8 cellular contexts compared by ENCODE assay signal in genomic region chr7:12403287-12404181, GRCh38. TPM values are rescaled to one million over a fixed set of nuclear protein-coding genes. Genes with fewer than 3 reads are reported as not detected.
DNase-seq lines count a peak whose midpoint lies in the region; ATAC-seq and TF ChIP-seq lines count a peak whose summit lies in the region.

Gene VWDE (minus strand): TSS chr7:12403865. CDS start chr7:12403716, 149 bp downstream.

- peaks cover 4 to 32% (median 16%) of the 10 kb centered on the region in 4 donors for H3K4me1 Mint-ChIP-seq in naive thymus-derived CD8-positive, alpha-beta T cell

- H3K36me3 ChIP-seq in endocrine pancreas (ENCODE audit: control insufficient read depth, insufficient read depth, low read length), result peaks cover 1% of the 10 kb centered on the region
- H3K36me3 ChIP-seq in stomach, result no peaks in the 10 kb centered on the region

- peak within 1 kb of the TSS; percentile 70 to 91 (median 84) for H3K4me3 Mint-ChIP-seq in naive thymus-derived CD8-positive, alpha-beta T cell

- peaks cover 0 to 5% (median 2%) of the 10 kb centered on the region in 9 donors for H3K9me3 Mint-ChIP-seq in naive thymus-derived CD8-positive, alpha-beta T cell

- H3K9me3 ChIP-seq in endocrine pancreas (ENCODE audit: control insufficient read depth, low read length), result no peaks in the 10 kb centered on the region
- H3K9me3 ChIP-seq in stomach, result peaks cover 0 to 2% (median under 1%) of the 10 kb centered on the region in 4 donors

- H3K27me3 ChIP-seq in endocrine pancreas (ENCODE audit: control insufficient read depth, insufficient read depth, low read length), result no peaks in the 10 kb centered on the region
- H3K27me3 ChIP-seq in stomach, result peaks cover 0 to 19% (median 11%) of the 10 kb centered on the region in 3 donors

- H3K27ac Mint-ChIP-seq in naive thymus-derived CD8-positive, alpha-beta T cell, result peak within 1 kb of the TSS in 6 of 10 donors; percentile 3 to 93 (median 78)

- no peak for TF ChIP-seq CTCF in stomach (IDR thresholded peaks at IDR 0.05)

- H3K27me3 Mint-ChIP-seq in naive thymus-derived CD8-positive, alpha-beta T cell, result peaks cover 10 to 36% (median 21%) of the 10 kb centered on the region in 5 donors

- H3K36me3 Mint-ChIP-seq in naive thymus-derived CD8-positive, alpha-beta T cell, result peaks cover 0 to 2% (median 2%) of the 10 kb centered on the region in 3 donors

- POLR2A ChIA-PET in naive thymus-derived CD8-positive, alpha-beta T cell (lab: Charles Lee), result interaction anchor here (1.0 kb wide), 1 partner anchor 193 kb away, joined by 4 read pairs; the partner anchor contains the start of gene TMEM106B

- no peak for TF ChIP-seq EP300 in stomach (IDR thresholded peaks at IDR 0.05)

- H3K4me1 ChIP-seq in endocrine pancreas (ENCODE audit: control insufficient read depth, insufficient read depth, low read length) (peaks cover 6% of the 10 kb centered on the region), stomach (peaks cover 0 to 18% (median 16%) of the 10 kb centered on the region in 4 donors)

- ATAC-seq in HG02798 (IDR thresholded peaks at IDR 0.05; ENCODE audit: poor library complexity, unreplicated experiment) (peak; percentile 61), GM19455 (IDR thresholded peaks at IDR 0.05; ENCODE audit: unreplicated experiment) (no peak)
- ATAC-seq in naive thymus-derived CD8-positive, alpha-beta T cell, result peak; percentile 82 to 92

- peak within 1 kb of the TSS; percentile 100 for H3K4me3 ChIP-seq in endocrine pancreas (ENCODE audit: control insufficient read depth, insufficient read depth, low read length)
- peak within 1 kb of the TSS; percentile 41 to 59 (median 52) for H3K4me3 ChIP-seq in stomach

- intact Hi-C loops in stomach (cut with DNase I; ENCODE audit: low total_unique reads), result no loop called here

- no peak for TF ChIP-seq POLR2A in stomach (IDR thresholded peaks at IDR 0.05)

- DNase-seq in EL (peak; percentile 2), NCI-H345 treated with DMSO at 0.1 percent for 48 hours (lab: John Stamatoyannopoulos, UW; ENCODE audit: unreplicated experiment) (peak; percentile 86), stomach (peak; percentile 44)
- DNase-seq in activated CD4-positive, alpha-beta T cell treated with anti-CD3 and anti-CD28 coated beads, Interleukin-2, amount 50 U/mL, for 48 hours, result peak; percentile 68 to 74
- peak in 9 of 10 donors; percentile 18 to 81 (median 43) for DNase-seq in naive thymus-derived CD8-positive, alpha-beta T cell

- no peak within 1 kb of the TSS for H3K27ac ChIP-seq in stomach

- 0 to 2% (median 1%) methylated on average over 36 to 54 of the region's 54 CpGs for WGBS in stomach, 5 donors

- peak within 1 kb of the TSS; percentile 83 for H3K9ac ChIP-seq in endocrine pancreas (ENCODE audit: control insufficient read depth, insufficient read depth, low read length)

RNA-seq across cellular contexts. Expression of gene VWDE, which starts in this region (rescaled TPM):
- 1 to 10 TPM; 3.5 to 4.0 TPM for total RNA-seq in naive thymus-derived CD8-positive, alpha-beta T cell
- polyA plus RNA-seq in naive thymus-derived CD8-positive, alpha-beta T cell, result 1 to 10 TPM in 1 of 3 donors, not detected in 2; 1.0 TPM
- 10 to 100 TPM in 1 of 5 donors, 1 to 10 TPM in 2, not detected in 2; 1.4 to 19.3 (median 1.5) TPM for total RNA-seq in stomach
- under 1 TPM in 2 of 3 donors, not detected in 1; 0.06 to 0.58 TPM for polyA plus RNA-seq in stomach

Comparison
In these comparisons a context has a peak if more than half of its experiments do, and no peak if none do; other contexts are left out.
1. DNase-seq: peak in every context shown above with its lines; median percentile 86 in NCI-H345 treated with DMSO at 0.1 percent for 48 hours; 71 in activated CD4-positive, alpha-beta T cell treated with anti-CD3 and anti-CD28 coated beads, Interleukin-2, amount 50 U/mL, for 48 hours; 44 in stomach; 43 in naive thymus-derived CD8-positive, alpha-beta T cell; 2 in EL.